8 cellular contexts compared by ENCODE assay signal in the genomic region with DNA sequence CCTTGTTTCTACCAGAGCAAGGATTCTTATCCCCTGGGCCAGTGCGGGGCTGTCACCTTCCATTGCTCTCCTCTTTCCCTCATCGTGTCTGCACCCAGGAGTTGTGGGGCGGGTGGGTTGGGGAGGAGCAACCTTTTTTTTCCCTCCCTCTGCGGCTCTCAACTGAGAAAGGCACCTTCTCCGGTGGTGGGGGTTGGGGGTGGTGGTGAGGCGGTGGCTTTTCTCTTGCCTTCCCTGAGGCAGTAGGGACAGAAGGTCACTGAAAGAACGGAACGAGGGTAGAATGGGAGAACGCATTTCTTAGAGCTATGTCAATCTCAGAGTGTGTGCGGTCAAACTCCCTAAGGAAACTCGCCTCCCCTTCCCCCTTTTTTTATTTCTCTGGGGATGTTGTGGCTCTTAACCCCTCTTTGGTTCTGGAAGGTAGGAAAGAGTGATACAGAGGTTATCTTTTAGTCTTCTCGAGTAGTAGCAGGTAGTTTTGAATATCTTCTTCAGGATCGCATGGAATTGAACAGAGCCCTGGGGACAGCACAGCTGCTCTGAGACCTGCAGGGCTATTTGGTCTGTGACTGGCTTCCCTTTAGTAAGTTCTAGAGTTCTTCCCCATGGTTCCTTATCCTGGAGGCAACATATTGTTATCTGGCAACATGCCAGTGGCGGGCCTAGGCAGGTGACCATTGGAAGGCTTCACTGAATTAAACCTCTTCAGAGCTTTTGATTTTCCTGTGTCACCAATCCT. TPM values are rescaled to one million over a fixed set of nuclear protein-coding genes. Genes with fewer than 3 reads are reported as not detected.
A peak's percentile ranks its signal among the peaks of the same experiment; 100 is the strongest.
DNase-seq lines count a peak whose midpoint lies in the region.

No MANE protein-coding gene starts in this region.

- DNase-seq in NCI-H1694 (lab: John Stamatoyannopoulos, UW) (peak; percentile 26), NCI-H1694 treated with DMSO at 0.1 percent for 48 hours (lab: John Stamatoyannopoulos, UW) (no peak), NCI-H2227 (lab: John Stamatoyannopoulos, UW; ENCODE audit: unreplicated experiment) (peak; percentile 38), dermis blood vessel endothelial cell (peak; percentile 61), medulla oblongata (ENCODE audit: extremely low spot score) (peak; percentile 66), NCI-H128 (lab: John Stamatoyannopoulos, UW; ENCODE audit: unreplicated experiment) (no peak)
- peak; percentile 16 to 38 for DNase-seq in activated CD4-positive, alpha-beta T cell treated with anti-CD3 and anti-CD28 coated beads, Interleukin-2, amount 50 U/mL, for 24 hours (ENCODE audit: low read depth in 1 of 2, low spot score in 1 of 2)
- peak; percentile 5 for DNase-seq in stimulated activated CD8-positive, alpha-beta memory T cell treated with anti-CD3 and anti-CD28 coated beads, Interleukin-15, amount 100 ng/mL, for 24 hours (ENCODE audit: low read depth)

RNA-seq across cellular contexts. Expression of gene CLTC, which starts 1.0 kb away (rescaled TPM):
- 477 and 761 TPM in 2 replicates for total RNA-seq in dermis blood vessel endothelial cell

RNA-seq across cellular contexts. Expression of gene DHX40, which starts 55.3 kb away (rescaled TPM):
- 70.5 and 71.3 TPM in 2 replicates for total RNA-seq in dermis blood vessel endothelial cell

Comparison
In these comparisons a context has a peak if more than half of its experiments do, and no peak if none do; other contexts are left out.
1. DNase-seq: peak in NCI-H1694 (single experiment), NCI-H2227 (single experiment), activated CD4-positive, alpha-beta T cell treated with anti-CD3 and anti-CD28 coated beads, Interleukin-2, amount 50 U/mL, for 24 hours (2 of 2), dermis blood vessel endothelial cell (single experiment), medulla oblongata (single experiment) and stimulated activated CD8-positive, alpha-beta memory T cell treated with anti-CD3 and anti-CD28 coated beads, Interleukin-15, amount 100 ng/mL, for 24 hours (single experiment); none in NCI-H1694 treated with DMSO at 0.1 percent for 48 hours (single experiment) and NCI-H128 (single experiment).